25 cellular contexts compared by ENCODE assay signal in the genomic region with DNA sequence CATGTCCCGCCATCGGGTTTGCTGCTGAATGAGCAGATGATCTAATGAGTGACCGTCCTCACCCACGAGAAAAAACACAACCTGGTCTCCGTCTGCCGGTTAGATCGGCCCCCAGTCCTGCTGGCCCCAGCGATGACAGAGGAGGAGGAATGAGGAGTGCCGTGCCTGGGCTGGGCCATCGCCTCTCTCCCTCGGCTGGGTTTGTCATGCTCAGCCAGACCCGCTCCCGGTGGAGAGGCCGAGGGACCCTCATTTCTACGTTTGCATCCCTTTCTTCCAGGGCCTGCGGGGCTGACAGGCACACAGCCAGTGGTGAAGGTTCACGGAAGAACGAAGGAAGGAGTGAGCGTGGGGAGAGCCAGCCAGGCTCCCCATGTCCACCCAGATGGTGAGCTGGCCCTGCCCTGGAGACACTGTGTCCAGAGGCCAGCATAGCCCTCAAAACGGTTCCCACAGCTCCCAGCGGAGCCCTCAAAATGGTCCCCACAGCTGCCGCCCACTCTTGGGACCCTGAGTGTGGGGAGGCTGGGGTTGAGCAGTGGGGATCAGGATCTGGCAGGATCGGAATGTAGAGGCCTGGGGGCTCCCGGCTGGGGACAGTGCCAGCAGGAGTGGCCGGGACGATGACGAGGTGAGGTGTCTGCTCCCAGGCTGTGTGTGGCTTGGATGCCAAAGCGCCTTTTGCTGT. TPM values are rescaled to one million over a fixed set of nuclear protein-coding genes. Genes with fewer than 3 reads are reported as not detected.
"Had no signal": no experiment of that assay in that cellular context is flagged by ENCODE, and none has a peak within 500 bp of the region (broad histone marks: within the 10 kb centered on the region; RNA-seq: fewer than 3 reads in every experiment).

No MANE protein-coding gene starts in this region.

- H3K36me3 Mint-ChIP-seq: activated naive CD4-positive, alpha-beta T cell treated with anti-CD3 and anti-CD28 coated beads, Interleukin-2, amount 10 ng/mL, durations not matched to agents 7 days and 5 days; activated naive CD8-positive, alpha-beta T cell treated with anti-CD3 and anti-CD28 coated beads for 36 hours had no signal

- DNase-seq: activated CD4-positive, alpha-beta T cell treated with anti-CD3 and anti-CD28 coated beads, Interleukin-2, amount 50 U/mL, for 1 hour; activated CD4-positive, CD25-positive, alpha-beta regulatory T cell; activated CD8-positive, alpha-beta memory T cell treated with anti-CD3 and anti-CD28 coated beads, Interleukin-2, amount 50 U/mL, for 4 hours; activated CD8-positive, alpha-beta T cell treated with anti-CD3 and anti-CD28 coated beads for 36 hours; activated gamma-delta T cell treated with Interleukin-2 at 50 U/mL for 16 hours; activated naive CD4-positive, alpha-beta T cell treated with anti-CD3 and anti-CD28 coated beads, Interleukin-2, amount 10 ng/mL, durations not matched to agents 7 days and 5 days; activated naive CD8-positive, alpha-beta T cell treated with anti-CD3 and anti-CD28 coated beads for 36 hours; activated T-cell treated with anti-CD3 and anti-CD28 coated beads, Interleukin-2, amount 50 U/mL, for 72 hours; brain microvascular endothelial cell; NCI-H1105; NCI-H1436; NCI-H1694 treated with DMSO at 0.1 percent for 48 hours; NCI-H2029 treated with DMSO at 0.1 percent for 48 hours; NCI-H345; NCI-H510A; NCI-H526 treated with DMSO at 0.1 percent for 48 hours; NCI-H82; Peyer's patch; SIG-M5; T-helper 1 cell had no signal

- H3K9me3 ChIP-seq: Peyer's patch had no signal

- H3K4me3 Mint-ChIP-seq: activated CD8-positive, alpha-beta T cell treated with anti-CD3 and anti-CD28 coated beads for 36 hours; activated naive CD4-positive, alpha-beta T cell treated with anti-CD3 and anti-CD28 coated beads, Interleukin-2, amount 10 ng/mL, durations not matched to agents 7 days and 5 days; activated naive CD8-positive, alpha-beta T cell treated with anti-CD3 and anti-CD28 coated beads for 36 hours; activated T-cell treated with anti-CD3 and anti-CD28 coated beads, Interleukin-2, amount 50 U/mL, for 72 hours had no signal

- H3K9me3 Mint-ChIP-seq: activated CD8-positive, alpha-beta T cell treated with anti-CD3 and anti-CD28 coated beads for 36 hours; activated naive CD4-positive, alpha-beta T cell treated with anti-CD3 and anti-CD28 coated beads, Interleukin-2, amount 10 ng/mL, durations not matched to agents 7 days and 5 days; activated naive CD8-positive, alpha-beta T cell treated with anti-CD3 and anti-CD28 coated beads for 36 hours; activated T-cell treated with anti-CD3 and anti-CD28 coated beads, Interleukin-2, amount 50 U/mL, for 72 hours; activated T-helper 2 cell treated with anti-CD3 and anti-CD28 coated beads, Interferon-gamma antibody, Interleukin-2, Interleukin-4, amounts not matched to agents 10 μg/mL and 5 μg/mL and 100 μg/mL, durations not matched to agents 14 hours and 24 hours and 36 hours had no signal

- H3K4me3 ChIP-seq: cardiac muscle cell, Peyer's patch had no signal

- H3K36me3 ChIP-seq: brain microvascular endothelial cell, cardiac muscle cell, Peyer's patch had no signal

- H3K27ac Mint-ChIP-seq: activated CD8-positive, alpha-beta T cell treated with anti-CD3 and anti-CD28 coated beads for 36 hours; activated naive CD4-positive, alpha-beta T cell treated with anti-CD3 and anti-CD28 coated beads, Interleukin-2, amount 10 ng/mL, durations not matched to agents 7 days and 5 days; activated T-cell treated with anti-CD3 and anti-CD28 coated beads, Interleukin-2, amount 50 U/mL, for 72 hours; activated T-helper 2 cell treated with anti-CD3 and anti-CD28 coated beads, Interferon-gamma antibody, Interleukin-2, Interleukin-4, amounts not matched to agents 10 μg/mL and 5 μg/mL and 100 μg/mL, durations not matched to agents 14 hours and 24 hours and 36 hours had no signal

- H3K27ac ChIP-seq: brain microvascular endothelial cell, cardiac muscle cell, Peyer's patch, RWPE1, VCaP had no signal

- ATAC-seq: activated CD8-positive, alpha-beta T cell treated with anti-CD3 and anti-CD28 coated beads for 36 hours; activated T-cell treated with anti-CD3 and anti-CD28 coated beads, Interleukin-2, amount 50 U/mL, for 72 hours had no signal

- H3K27me3 ChIP-seq: Peyer's patch had no signal

RNA-seq across cellular contexts. Expression of a gene that starts 23.9 kb away (rescaled TPM):
- total RNA-seq: MCF 10A had no signal
